In genomic region chr1:177384461-177384860, GRCh38 we compare ENCODE assay signal across 1 cellular context.
TF ChIP-seq lines count a peak whose summit lies in the region.

No MANE protein-coding gene starts in this region.

TF ChIP-seq in IMR-90, 13 proteins besides CTCF, POLR2A, EP300 and RAD21 (continued from another document):
- TF ChIP-seq, protein P1, sequence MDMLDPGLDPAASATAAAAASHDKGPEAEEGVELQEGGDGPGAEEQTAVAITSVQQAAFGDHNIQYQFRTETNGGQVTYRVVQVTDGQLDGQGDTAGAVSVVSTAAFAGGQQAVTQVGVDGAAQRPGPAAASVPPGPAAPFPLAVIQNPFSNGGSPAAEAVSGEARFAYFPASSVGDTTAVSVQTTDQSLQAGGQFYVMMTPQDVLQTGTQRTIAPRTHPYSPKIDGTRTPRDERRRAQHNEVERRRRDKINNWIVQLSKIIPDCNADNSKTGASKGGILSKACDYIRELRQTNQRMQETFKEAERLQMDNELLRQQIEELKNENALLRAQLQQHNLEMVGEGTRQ (IDR thresholded peaks at IDR 0.05; ENCODE audit: low read depth, low read length): no peak
- TF ChIP-seq SMC3 (IDR thresholded peaks at IDR 0.05; ENCODE audit: low read depth, low read length) (no peak), CEBPB (IDR thresholded peaks at IDR 0.05; ENCODE audit: low read depth, low read length) (no peak), RFX5 (IDR thresholded peaks at IDR 0.05; ENCODE audit: low read depth, low read length) (no peak), ELK1 (IDR thresholded peaks at IDR 0.05; ENCODE audit: borderline replicate concordance, low read depth, low read length) (no peak), FOS (IDR thresholded peaks at IDR 0.05; ENCODE audit: low read depth, low read length) (no peak), BHLHE40 (IDR thresholded peaks at IDR 0.05; ENCODE audit: low read depth, low read length) (no peak), MXI1 (IDR thresholded peaks at IDR 0.05; ENCODE audit: borderline replicate concordance, low read depth, low read length) (no peak), NFE2L2 (IDR thresholded peaks at IDR 0.05; ENCODE audit: low read depth, low read length) (no peak), MAFK (IDR thresholded peaks at IDR 0.05; ENCODE audit: low read depth, low read length) (no peak), RCOR1 (IDR thresholded peaks at IDR 0.05; ENCODE audit: insufficient replicate concordance, low read length) (no peak), CHD1 (IDR thresholded peaks at IDR 0.05; ENCODE audit: low read depth, low read length) (no peak)
